14 cellular contexts compared by ENCODE assay signal in the genomic region with DNA sequence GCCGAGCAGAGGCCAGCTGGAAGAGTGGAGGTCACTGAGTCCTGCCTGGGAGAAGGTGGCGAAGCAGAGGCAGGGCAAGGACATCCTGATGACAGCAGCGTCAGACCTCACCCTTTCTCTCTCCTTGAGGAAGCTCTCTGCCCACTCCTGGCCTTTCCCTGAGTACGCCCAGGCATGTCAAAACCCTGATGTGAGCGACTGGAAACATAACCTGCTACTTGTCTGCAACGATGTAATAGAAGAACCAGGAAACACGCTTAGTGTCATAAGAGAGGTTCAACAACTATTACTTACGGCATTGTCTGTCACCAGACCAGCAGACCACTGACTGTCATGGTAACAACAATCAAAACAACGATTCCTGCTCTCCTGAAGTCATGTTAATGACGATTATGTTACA.
"Had no signal": no experiment of that assay in that cellular context is flagged by ENCODE, and none has a peak within 500 bp of the region (broad histone marks: within the 10 kb centered on the region; RNA-seq: fewer than 3 reads in every experiment).

No MANE protein-coding gene starts in this region.

- DNase-seq: activated CD4-positive, alpha-beta T cell treated with anti-CD3 and anti-CD28 coated beads, Interleukin-2, amount 50 U/mL, for 48 hours; activated CD8-positive, alpha-beta memory T cell treated with anti-CD3 and anti-CD28 coated beads, Interleukin-2, amount 10 ng/mL, durations not matched to agents 7 days and 5 days; activated naive CD4-positive, alpha-beta T cell treated with anti-CD3 and anti-CD28 coated beads, Interleukin-2, amount 10 ng/mL, durations not matched to agents 7 days and 5 days; activated T-cell treated with anti-CD3 and anti-CD28 coated beads, Interleukin-2, amount 50 U/mL, for 24 hours; effector memory CD4-positive, alpha-beta T cell; gastrocnemius medialis; heart left ventricle; immature natural killer cell; nephron progenitor cell; right lobe of liver; WERI-Rb-1 had no signal

- H3K4me3 ChIP-seq: ascending aorta, breast epithelium, gastrocnemius medialis, heart left ventricle, right lobe of liver, suprapubic skin had no signal

- ATAC-seq: activated CD8-positive, alpha-beta memory T cell treated with anti-CD3 and anti-CD28 coated beads, Interleukin-2, amount 10 ng/mL, durations not matched to agents 7 days and 5 days; gastrocnemius medialis; right lobe of liver had no signal
